In the genomic region with DNA sequence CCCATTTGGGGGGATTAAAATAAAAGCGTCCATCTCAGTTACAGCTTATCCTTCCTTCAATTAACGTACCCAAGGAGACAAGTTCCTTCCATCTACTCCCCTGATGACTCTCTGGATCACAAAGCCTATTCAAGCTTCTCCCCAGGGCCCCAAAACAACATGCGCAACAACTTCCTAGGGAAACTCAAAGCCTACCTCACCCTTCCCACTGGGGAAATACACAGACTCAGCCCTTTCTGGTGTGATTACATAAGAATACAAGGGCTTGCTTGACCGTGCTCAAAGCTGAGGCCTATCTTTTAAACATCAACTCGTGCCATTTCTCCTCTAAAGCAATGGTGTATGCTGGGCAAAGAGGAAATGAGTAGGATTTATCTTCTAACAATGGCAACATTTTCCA, we compare ENCODE assay signal across 13 cellular contexts.
DNase-seq lines count a peak whose midpoint lies in the region; ATAC-seq and TF ChIP-seq lines count a peak whose summit lies in the region.
"Had no signal": no experiment of that assay in that cellular context is flagged by ENCODE, and none has a peak within 500 bp of the region (broad histone marks: within the 10 kb centered on the region; RNA-seq: fewer than 3 reads in every experiment).

No MANE protein-coding gene starts in this region.

- TF ChIP-seq CTCF in DND-41 (IDR thresholded peaks at IDR 0.05; ENCODE audit: borderline replicate concordance, extremely low read depth, low read length, poor library complexity, severe bottlenecking) (no peak), heart right ventricle (IDR thresholded peaks at IDR 0.05) (no peak), neutrophil (IDR thresholded peaks at IDR 0.05) (no peak)

- peaks cover 100% of the 10 kb centered on the region for H3K79me2 ChIP-seq in DND-41 (ENCODE audit: insufficient read depth, low read length)

- peaks cover 23% of the 10 kb centered on the region for H3K4me1 ChIP-seq in DND-41 (ENCODE audit: insufficient read depth, low read length)
- H3K4me1 ChIP-seq in NT2/D1 (ENCODE audit: insufficient read depth, insufficient read length) = no peaks in the 10 kb centered on the region
- peaks cover 3 to 52% (median 30%) of the 10 kb centered on the region in 9 donors for H3K4me1 ChIP-seq in heart right ventricle
- peaks cover 41 to 54% of the 10 kb centered on the region in 2 experiments for H3K4me1 ChIP-seq in neutrophil (ENCODE audit: control insufficient read depth in 1 of 2, insufficient read depth in 1 of 2, low read depth in 1 of 2, low read length in 1 of 2)

- H3K4me3 ChIP-seq in DND-41 (ENCODE audit: low read depth in 1 of 2, low read length in 2 of 2) (no peak overlapping the region), NT2/D1 (ENCODE audit: insufficient read length, low read depth) (no peak overlapping the region), heart right ventricle (no peak overlapping the region), neutrophil (ENCODE audit: low read depth in 1 of 2, low read length in 1 of 2) (no peak overlapping the region)
- H3K4me3 ChIP-seq: adrenal gland had no signal

- H3K9me3 ChIP-seq in DND-41 (ENCODE audit: insufficient read depth, low read length, severe bottlenecking) (no peaks in the 10 kb centered on the region), NT2/D1 (ENCODE audit: insufficient read depth, low read length) (no peaks in the 10 kb centered on the region), heart right ventricle (no peaks in the 10 kb centered on the region), neutrophil (no peaks in the 10 kb centered on the region)
- H3K9me3 ChIP-seq: adrenal gland had no signal

- DNase-seq in DND-41 (no peak), NT2/D1 (ENCODE audit: low read depth, low spot score) (peak; percentile 79), heart right ventricle (peak in 1 of 2 donors; percentile 76), HT-29 (ENCODE audit: low spot score) (no peak), AG08395 (ENCODE audit: low spot score) (no peak)
- DNase-seq: activated CD4-positive, alpha-beta T cell treated with anti-CD3 and anti-CD28 coated beads, Interleukin-2, amount 10 ng/mL, durations not matched to agents 7 days and 5 days; CD8-positive, alpha-beta T cell; midbrain; SHP77 had no signal

- H3K9ac ChIP-seq in DND-41 (ENCODE audit: low read depth, low read length) (no peak overlapping the region), NT2/D1 (ENCODE audit: insufficient read length, low read depth) (no peak overlapping the region)

- H3K27ac ChIP-seq in DND-41 (ENCODE audit: low read length) (peak overlapping the region; percentile 37; the same call in 1 of the 2 replicates), heart right ventricle (peak overlapping the region in 9 of 10 donors; percentile 3 to 85 (median 66)), neutrophil (peak overlapping the region; percentile 70)

- no peak overlapping the region for H3K4me2 ChIP-seq in DND-41 (ENCODE audit: insufficient read depth, low read length)

- peaks cover 32% of the 10 kb centered on the region for H4K20me1 ChIP-seq in DND-41 (ENCODE audit: insufficient read depth, low read length)

- intact Hi-C loops in heart right ventricle (cut with DNase I) = loop anchor here in 1 of 10 donors (5.0 to 10.0 kb wide), 2 partner anchors 58 to 111 kb away; partner anchors contain the start of gene CDK6

- WGBS in heart right ventricle, 2 donors = 41 to 51% methylated on average over 5 of the region's 5 CpGs

- ATAC-seq in DND-41 (ENCODE audit: insufficient read depth, low read depth) (no peak), heart right ventricle (peak; percentile 84 to 95 (median 91)), HG03159 (IDR thresholded peaks at IDR 0.05; ENCODE audit: unreplicated experiment) (no peak), HG03135 (IDR thresholded peaks at IDR 0.05; ENCODE audit: unreplicated experiment) (no peak)
- ATAC-seq: CD8-positive, alpha-beta T cell had no signal

- H3K36me3 ChIP-seq in DND-41 (ENCODE audit: insufficient read depth, low read length) = peaks cover 97% of the 10 kb centered on the region
- peaks cover 20% of the 10 kb centered on the region for H3K36me3 ChIP-seq in NT2/D1 (ENCODE audit: insufficient read depth, insufficient read length, low read length)
- H3K36me3 ChIP-seq in heart right ventricle = peaks cover 0 to 14% (median 0%) of the 10 kb centered on the region in 9 donors
- H3K36me3 ChIP-seq in neutrophil = no peaks in the 10 kb centered on the region

- H3K27me3 ChIP-seq in DND-41 (ENCODE audit: insufficient read depth, low read length, poor library complexity) = no peaks in the 10 kb centered on the region
- H3K27me3 ChIP-seq in NT2/D1 (ENCODE audit: insufficient read depth, insufficient read length) = no peaks in the 10 kb centered on the region
- no peaks in the 10 kb centered on the region for H3K27me3 ChIP-seq in heart right ventricle
- no peaks in the 10 kb centered on the region for H3K27me3 ChIP-seq in neutrophil
- H3K27me3 ChIP-seq: adrenal gland had no signal

- H2AFZ ChIP-seq in DND-41 (ENCODE audit: low read depth, low read length) = no peak overlapping the region

Comparison
In these comparisons a context has a peak if more than half of its experiments do, and no peak if none do; other contexts are left out.
1. ATAC-seq: peak in heart right ventricle (8 of 8); none in DND-41 (single experiment), HG03159 (single experiment) and HG03135 (single experiment).
2. Peak in every context shown above with its lines, with median percentiles within 50 percentile points of each other: H3K27ac ChIP-seq.